In the genomic region with DNA sequence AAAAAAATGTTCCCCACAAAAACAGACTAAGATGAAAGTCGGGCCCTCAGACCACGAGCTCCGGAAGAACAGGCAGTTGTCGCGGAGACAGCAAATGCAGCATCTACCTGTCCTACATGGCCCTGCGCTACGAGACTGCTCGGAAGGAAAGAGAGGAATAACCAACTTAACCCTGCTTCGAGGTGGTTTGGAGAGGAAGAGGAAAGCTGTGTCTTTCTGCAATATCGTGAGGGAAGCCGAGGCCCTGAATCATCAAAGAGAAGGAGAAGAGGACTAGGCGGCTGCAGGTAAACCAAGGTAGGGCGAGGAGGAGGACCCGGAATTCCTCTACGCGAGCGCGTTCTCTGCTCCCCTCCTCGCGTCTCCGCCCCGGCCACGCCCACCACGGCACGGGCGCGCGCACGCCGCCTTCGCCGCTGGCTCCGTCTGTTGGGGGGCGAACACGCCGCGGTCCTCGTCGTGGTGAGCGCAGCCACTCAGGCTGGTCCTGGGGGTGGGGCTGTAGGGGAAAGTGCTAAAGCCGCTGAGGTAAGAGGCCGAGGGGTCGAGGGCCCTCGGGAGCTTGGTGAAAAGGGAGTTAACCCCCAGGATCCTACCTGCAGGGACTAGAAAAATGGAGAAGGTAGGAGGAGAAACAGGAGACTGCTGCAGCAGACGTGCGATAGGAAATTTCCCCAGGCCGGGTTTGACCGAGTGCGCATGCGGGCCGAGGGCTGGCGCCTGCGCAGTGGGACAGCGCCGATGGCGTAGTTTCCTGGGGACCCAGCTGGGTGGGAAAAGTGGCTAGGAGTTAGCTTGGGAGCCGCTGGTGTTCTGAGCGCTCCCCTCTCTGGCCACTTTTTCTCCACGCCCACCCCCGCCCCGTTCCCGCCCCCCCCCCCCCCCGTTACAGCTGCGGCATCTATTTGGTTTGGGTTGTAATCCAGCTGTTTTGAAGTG, we compare ENCODE assay signal across 8 cellular contexts. TPM values are rescaled to one million over a fixed set of nuclear protein-coding genes. Genes with fewer than 3 reads are reported as not detected.
DNase-seq lines count a peak whose midpoint lies in the region; ATAC-seq and TF ChIP-seq lines count a peak whose summit lies in the region.

TSS of gene ANAPC16 (plus strand) at position 402 of the 939 bp plus-strand sequence. CDS start 7,903 bp downstream, outside the sequence.
A gene with protein sequence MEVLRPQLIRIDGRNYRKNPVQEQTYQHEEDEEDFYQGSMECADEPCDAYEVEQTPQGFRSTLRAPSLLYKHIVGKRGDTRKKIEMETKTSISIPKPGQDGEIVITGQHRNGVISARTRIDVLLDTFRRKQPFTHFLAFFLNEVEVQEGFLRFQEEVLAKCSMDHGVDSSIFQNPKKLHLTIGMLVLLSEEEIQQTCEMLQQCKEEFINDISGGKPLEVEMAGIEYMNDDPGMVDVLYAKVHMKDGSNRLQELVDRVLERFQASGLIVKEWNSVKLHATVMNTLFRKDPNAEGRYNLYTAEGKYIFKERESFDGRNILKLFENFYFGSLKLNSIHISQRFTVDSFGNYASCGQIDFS (minus strand): TSS at position 666 of the 939 bp plus-strand sequence. CDS start 2,978 bp downstream, outside the sequence.

- DNase-seq in NCI-H1930 (lab: John Stamatoyannopoulos, UW), result peak; percentile 80 to 82
- DNase-seq in anterior cingulate cortex (lab: John Stamatoyannopoulos, UW), result peak; percentile 47 to 99 (median 92)
- DNase-seq in right atrium auricular region (ENCODE audit: low spot score), result peak; percentile 92
- peak; percentile 89 for DNase-seq in prostate gland (ENCODE audit: low spot score)
- DNase-seq in ureter (ENCODE audit: low spot score), result peak; percentile 95

- H3K36me3 ChIP-seq in right atrium auricular region (peaks cover 26% of the 10 kb centered on the region), prostate gland (no peaks in the 10 kb centered on the region)

- H3K4me3 ChIP-seq in right atrium auricular region, result peak within 1 kb of the TSS; percentile 58 to 67
- peak within 1 kb of the TSS; percentile 65 to 66 for H3K4me3 ChIP-seq in prostate gland

- TF ChIP-seq CTCF in right atrium auricular region (IDR thresholded peaks at IDR 0.05) (no peak), prostate gland (IDR thresholded peaks at IDR 0.05) (peak in 1 of 4 experiments; percentile 22)

- H3K27me3 ChIP-seq in right atrium auricular region (no peaks in the 10 kb centered on the region), prostate gland (replicated peaks; ENCODE audit: insufficient read depth) (no peaks in the 10 kb centered on the region)

- peak; percentile 85 for ATAC-seq in GM18502 (IDR thresholded peaks at IDR 0.05; ENCODE audit: poor library complexity, unreplicated experiment)
- peak; percentile 73 for ATAC-seq in HG02943 (IDR thresholded peaks at IDR 0.05; ENCODE audit: low read depth, unreplicated experiment)

- H3K9me3 ChIP-seq in right atrium auricular region, result no peaks in the 10 kb centered on the region
- H3K9me3 ChIP-seq in prostate gland, result no peaks in the 10 kb centered on the region

- peaks cover 0 to 48% of the 10 kb centered on the region in 2 donors for H3K4me1 ChIP-seq in right atrium auricular region
- H3K4me1 ChIP-seq in prostate gland (replicated peaks), result no peaks in the 10 kb centered on the region

- under 1% methylated on average over 64 of the region's 64 CpGs for WGBS in prostate gland

- TF ChIP-seq POLR2A in prostate gland (IDR thresholded peaks at IDR 0.05), result peak; percentile 81

- intact Hi-C loops in T-helper 2 cell treated with Interferon-gamma antibody and Interleukin-4, amounts not matched to agents 100 ng/mL and 5 ng/mL, for 36 hours (cut with micrococcal nuclease), result loop anchor here (1.0 to 5.0 kb wide), 6 partner anchors 32 to 127 kb away; partner anchors contain the start of genes DDIT4 and SPOCK2
- intact Hi-C loops in prostate gland (cut with DNase I), result loop anchor here (2.0 to 10.0 kb wide), 4 partner anchors 41 to 251 kb away; partner anchors contain the start of genes CHST3 and DDIT4

- peak within 1 kb of the TSS; percentile 96 to 99 for H3K27ac ChIP-seq in right atrium auricular region
- H3K27ac ChIP-seq in prostate gland, result peak within 1 kb of the TSS; percentile 97 to 99

RNA-seq across cellular contexts. Expression of gene ANAPC16, which starts in this region (rescaled TPM):
- 78.7 and 82.1 TPM in 2 replicates for total RNA-seq in T-helper 2 cell treated with Interferon-gamma antibody and Interleukin-4, amounts not matched to agents 100 ng/mL and 5 ng/mL, for 36 hours
- total RNA-seq in right atrium auricular region (100 to 1,000 TPM; 139 to 163 TPM), prostate gland (100 to 1,000 TPM in 1 of 2 donors, 10 to 100 TPM in 1; 73.4 to 123 TPM), ureter (134 TPM)

RNA-seq across cellular contexts. Expression of the second gene that starts in this region (rescaled TPM):
- total RNA-seq in T-helper 2 cell treated with Interferon-gamma antibody and Interleukin-4, amounts not matched to agents 100 ng/mL and 5 ng/mL, for 36 hours, result 24.3 and 26.1 TPM in 2 replicates
- total RNA-seq in right atrium auricular region (10 to 100 TPM; 27.2 to 37.0 TPM), prostate gland (10 to 100 TPM; 14.8 to 38.3 TPM), ureter (39.3 TPM)

Comparison
In these comparisons a context has a peak if more than half of its experiments do, and no peak if none do; other contexts are left out.
1. Peak in every context shown above with its lines: DNase-seq, ATAC-seq, H3K4me3 ChIP-seq and H3K27ac ChIP-seq.